8 cellular contexts compared by ENCODE assay signal in the genomic region with DNA sequence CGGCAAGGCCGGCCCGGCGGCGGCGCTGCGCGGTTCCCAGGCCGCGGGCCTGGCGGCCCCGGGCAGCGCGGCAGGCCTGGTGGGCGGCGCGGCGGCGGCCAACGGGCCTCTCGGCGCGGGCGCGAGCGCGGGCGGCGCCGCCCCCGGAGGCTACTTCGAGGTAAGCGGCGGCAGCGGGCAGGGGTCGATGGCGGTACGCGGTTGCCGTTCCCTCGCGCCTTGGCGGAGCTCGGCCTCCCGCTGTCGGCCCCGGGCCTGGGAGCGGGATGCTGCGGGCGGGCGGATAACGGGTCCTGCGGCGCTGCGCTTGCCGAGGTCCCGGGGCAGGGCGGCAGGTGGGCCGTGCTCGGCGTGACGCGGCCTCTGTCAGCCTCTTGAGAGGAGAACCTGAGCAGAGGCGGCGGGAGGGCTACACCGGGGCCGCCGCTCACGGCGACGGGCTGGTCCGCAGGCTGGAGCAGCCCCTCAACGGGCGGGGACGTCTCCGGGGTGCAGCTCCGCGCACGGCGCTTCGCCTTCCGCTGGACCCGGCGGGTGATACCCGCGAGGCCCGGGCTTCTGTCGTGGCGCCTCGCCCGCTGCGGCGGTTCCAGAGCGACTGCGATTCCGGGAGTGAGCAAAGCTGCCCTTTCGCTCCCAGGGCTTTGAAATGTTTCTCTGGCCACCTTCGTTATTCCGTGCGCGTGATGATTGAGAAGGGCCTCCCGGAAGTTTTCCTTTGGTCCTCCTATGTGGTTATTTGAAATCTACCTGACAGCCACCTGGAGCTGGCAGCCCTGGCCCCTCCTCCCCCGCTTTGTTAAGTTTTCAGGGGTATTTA. TPM values are rescaled to one million over a fixed set of nuclear protein-coding genes. Genes with fewer than 3 reads are reported as not detected.
DNase-seq lines count a peak whose midpoint lies in the region; ATAC-seq and TF ChIP-seq lines count a peak whose summit lies in the region.

No MANE protein-coding gene starts in this region.

- no peaks in the 10 kb centered on the region for H3K9me3 Mint-ChIP-seq in type B pancreatic cell

- TF ChIP-seq POLR2A in Raji (IDR thresholded peaks at IDR 0.05; ENCODE audit: insufficient read depth, low read depth, low read length): peak; percentile 33; the same call in 1 of the 2 replicates

- intact Hi-C loops in cardiac septum (cut with DNase I): loop anchor here (5.0 to 10.0 kb wide), 5 partner anchors 55 to 428 kb away; a partner anchor contains a TSS
- intact Hi-C loops in posterior vena cava (cut with DNase I): no loop called here

- H3K4me1 Mint-ChIP-seq in type B pancreatic cell (ENCODE audit: unreplicated experiment): peaks cover 9% of the 10 kb centered on the region

- H3K27me3 Mint-ChIP-seq in type B pancreatic cell: no peaks in the 10 kb centered on the region

- DNase-seq in NCI-H510A treated with DMSO at 0.1 percent for 48 hours (lab: John Stamatoyannopoulos, UW) (peak; percentile 13), NCI-H510A (lab: John Stamatoyannopoulos, UW) (no peak), cardiac septum (ENCODE audit: low spot score) (peak; percentile 80), posterior vena cava (ENCODE audit: low spot score) (peak; percentile 87), type B pancreatic cell (ENCODE audit: extremely low spot score, unreplicated experiment) (peak; percentile 74)
- DNase-seq in activated naive CD4-positive, alpha-beta T cell treated with anti-CD3 and anti-CD28 coated beads, Interleukin-2, amount 50 U/mL, for 16 hours: peak; percentile 64

- TF ChIP-seq CTCF in type B pancreatic cell (conservative IDR thresholded peaks at IDR 0.05): no peak

- H3K36me3 Mint-ChIP-seq in type B pancreatic cell: peaks cover 4% of the 10 kb centered on the region

- peak overlapping the region; percentile 94 for H3K4me3 Mint-ChIP-seq in type B pancreatic cell

- H3K27ac Mint-ChIP-seq in type B pancreatic cell: peak overlapping the region; percentile 95

- peak; percentile 29 for ATAC-seq in HG03097 (IDR thresholded peaks at IDR 0.05; ENCODE audit: low FRiP score, unreplicated experiment)

RNA-seq across cellular contexts. Expression of a gene that starts 0.8 kb away (rescaled TPM):
- total RNA-seq in cardiac septum (19.5 TPM), posterior vena cava (10 to 100 TPM; 18.6 to 20.3 TPM), type B pancreatic cell (ENCODE audit: low replicate concordance) (26.8 and 37.1 TPM in 2 replicates)
